11 cellular contexts compared by ENCODE assay signal in genomic region chr2:179070895-179071294, GRCh38. TPM values are rescaled to one million over a fixed set of nuclear protein-coding genes. Genes with fewer than 3 reads are reported as not detected.
"Had no signal": no experiment of that assay in that cellular context is flagged by ENCODE, and none has a peak within 500 bp of the region (broad histone marks: within the 10 kb centered on the region; RNA-seq: fewer than 3 reads in every experiment).

No MANE protein-coding gene starts in this region.

- H3K4me3 ChIP-seq: GM23248, GM23338, HAP-1 had no signal

- H3K4me3 Mint-ChIP-seq: GM23338, H9, HFFc6 had no signal

- H3K4me1 Mint-ChIP-seq: GM23338, H9 had no signal

- ATAC-seq: GM23338, HCT116 had no signal

- H3K4me2 ChIP-seq: GM23338 had no signal

- H2AFZ ChIP-seq: GM23248, GM23338 had no signal

- H3K9ac ChIP-seq: GM23248 had no signal

- H3K9me3 Mint-ChIP-seq: HFFc6 had no signal

- H3K27ac ChIP-seq: GM23248 had no signal

- H3K36me3 ChIP-seq: HAP-1 had no signal

- H3K27ac Mint-ChIP-seq: GM23338, H9, HFFc6 had no signal

- DNase-seq: GM23248, GOT3, H7, H9, HCEC 1CT, HFFc6 had no signal

- H3K9me3 ChIP-seq: HAP-1 had no signal

- FAIRE-seq: H1, H54 had no signal

RNA-seq across cellular contexts. Expression of gene CCDC141, which starts 21.0 kb away (rescaled TPM):
- total RNA-seq: GM23248 had no signal
- polyA plus RNA-seq: GM23248 had no signal
